Comparison of ENCODE assay signal across 16 cellular contexts in the genomic region with DNA sequence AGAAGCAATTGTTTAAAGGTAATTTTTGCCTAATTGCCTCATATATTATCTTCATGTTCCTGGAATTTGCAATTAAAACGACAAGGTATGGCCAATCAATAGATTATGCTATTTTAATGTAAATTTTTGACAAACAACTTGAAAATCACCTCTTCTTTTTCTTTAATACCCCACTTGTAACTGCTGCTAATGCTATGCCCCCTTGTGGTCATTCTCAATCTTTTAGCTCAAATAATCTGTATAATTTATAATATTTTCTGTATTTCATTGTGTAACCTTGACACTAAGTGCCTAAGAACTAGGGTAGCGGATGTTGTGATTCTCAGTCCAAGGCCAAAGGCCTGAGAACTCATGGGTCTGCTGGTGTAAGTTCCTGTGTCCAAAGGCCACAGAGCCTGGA.
A peak's percentile ranks its signal among the peaks of the same experiment; 100 is the strongest.
DNase-seq lines count a peak whose midpoint lies in the region; ATAC-seq and TF ChIP-seq lines count a peak whose summit lies in the region.
"Had no signal": no experiment of that assay in that cellular context is flagged by ENCODE, and none has a peak within 500 bp of the region (broad histone marks: within the 10 kb centered on the region; RNA-seq: fewer than 3 reads in every experiment).

No MANE protein-coding gene starts in this region.

- no peaks in the 10 kb centered on the region for H3K36me3 ChIP-seq in mammary epithelial cell (ENCODE audit: insufficient read depth, low read length)
- no peaks in the 10 kb centered on the region for H3K36me3 ChIP-seq in osteoblast (ENCODE audit: insufficient read depth, low read length)
- H3K36me3 ChIP-seq: colonic mucosa had no signal

- in situ Hi-C loops in mammary epithelial cell (cut with MboI; ENCODE audit: low sequenced_read_pairs in 2 of 2) = no loop called here

- 17% methylated on average over 2 of the region's 2 CpGs for WGBS in mammary epithelial cell (ENCODE audit: low coverage, missing lambda C conversion rate)

- dilution Hi-C loops in mammary epithelial cell (cut with HindIII; ENCODE audit: low sequenced_read_pairs) = no loop called here

- no peaks in the 10 kb centered on the region for H3K79me2 ChIP-seq in mammary epithelial cell (ENCODE audit: insufficient read depth, low read length)
- H3K79me2 ChIP-seq in osteoblast (ENCODE audit: insufficient read depth, low read length) = no peaks in the 10 kb centered on the region

- ATAC-seq in GM19397 (IDR thresholded peaks at IDR 0.05; ENCODE audit: unreplicated experiment) = no peak
- ATAC-seq: T-cell had no signal

- H3K27me3 ChIP-seq in mammary epithelial cell (ENCODE audit: insufficient read depth, low read length) = no peaks in the 10 kb centered on the region
- no peaks in the 10 kb centered on the region for H3K27me3 ChIP-seq in osteoblast (ENCODE audit: insufficient read depth, low read length)
- H3K27me3 ChIP-seq: colonic mucosa had no signal

- TF ChIP-seq CTCF in mammary epithelial cell (conservative IDR thresholded peaks at IDR 0.05 in 1 of 2, IDR thresholded peaks at IDR 0.05 in 1 of 2; ENCODE audit: extremely low read depth in 1 of 2, insufficient read depth in 1 of 2, low read depth in 1 of 2, low read length in 2 of 2) (peak; percentile 37 to 47), osteoblast (IDR thresholded peaks at IDR 0.05; ENCODE audit: extremely low read depth, low read depth, low read length) (peak; percentile 34)

- BruUV-seq in mammary epithelial cell (replicated peaks; lab: Mats Ljungman, UMichigan) = no TSS peak

- DNase-seq in DMS 273 (lab: John Stamatoyannopoulos, UW; ENCODE audit: unreplicated experiment) (peak; percentile 31), DMS 273 treated with DMSO at 0.1 percent for 48 hours (lab: John Stamatoyannopoulos, UW) (no peak), NAMALWA (ENCODE audit: low spot score) (peak; percentile 27), mammary epithelial cell (no peak), osteoblast (ENCODE audit: insufficient read length, low spot score, missing footprints) (no peak), AG20443 (ENCODE audit: low spot score) (no peak), anterior cingulate cortex (lab: John Stamatoyannopoulos, UW) (no peak)
- DNase-seq: 8988T; activated CD4-positive, alpha-beta T cell treated with anti-CD3 and anti-CD28 coated beads for 1 hour; activated naive CD8-positive, alpha-beta T cell treated with anti-CD3 and anti-CD28 coated beads, Interleukin-2, amount 10 ng/mL, durations not matched to agents 7 days and 5 days; colonic mucosa; NCI-H1930; nucleus accumbens; T-cell had no signal

- H3K4me3 ChIP-seq in mammary epithelial cell (replicated peaks in 1 of 3; ENCODE audit: insufficient read depth in 1 of 3, low read depth in 2 of 3, low read length in 3 of 3) (no peak overlapping the region), osteoblast (ENCODE audit: insufficient read depth, low read length) (no peak overlapping the region)
- H3K4me3 ChIP-seq: colonic mucosa, skin epidermis had no signal

- H4K20me1 ChIP-seq in mammary epithelial cell (ENCODE audit: insufficient read depth, low read length) = no peaks in the 10 kb centered on the region
- H4K20me1 ChIP-seq in osteoblast (ENCODE audit: insufficient read depth, low read length) = no peaks in the 10 kb centered on the region

- H2AFZ ChIP-seq in mammary epithelial cell (ENCODE audit: low read depth, low read length) (no peak overlapping the region), osteoblast (ENCODE audit: low read length) (no peak overlapping the region)

- H3K27ac ChIP-seq in mammary epithelial cell (ENCODE audit: insufficient read depth, low read depth, low read length) (no peak overlapping the region), osteoblast (ENCODE audit: low read depth, low read length) (no peak overlapping the region)
- H3K27ac ChIP-seq: colonic mucosa, skin epidermis had no signal

- CTCF ChIA-PET in mammary epithelial cell (lab: Charles Lee; ENCODE audit: low non-redundant PET) = interaction anchor here (0.7 kb wide), 1 partner anchor 57 kb away, joined by 4 read pairs; no protein-coding TSS in a partner anchor

- H3K4me1 ChIP-seq in mammary epithelial cell (ENCODE audit: insufficient read depth, low read length) (no peaks in the 10 kb centered on the region), osteoblast (ENCODE audit: insufficient read depth, low read length) (no peaks in the 10 kb centered on the region)
- H3K4me1 ChIP-seq: colonic mucosa had no signal

- H3K9me3 ChIP-seq in mammary epithelial cell (replicated peaks; ENCODE audit: insufficient read depth, low read length) = no peaks in the 10 kb centered on the region
- no peaks in the 10 kb centered on the region for H3K9me3 ChIP-seq in osteoblast (ENCODE audit: low read depth, low read length)
- H3K9me3 ChIP-seq: colonic mucosa had no signal

- intact Hi-C loops in mammary epithelial cell (cut with micrococcal nuclease) = loop anchor here (5.0 kb wide), 1 partner anchor 459 kb away; no protein-coding TSS in a partner anchor

- H3K4me2 ChIP-seq in mammary epithelial cell (ENCODE audit: insufficient read depth, low read depth, low read length) (no peak overlapping the region), osteoblast (ENCODE audit: insufficient read depth, low read length) (no peak overlapping the region)

- no peak overlapping the region for H3K9ac ChIP-seq in mammary epithelial cell (ENCODE audit: insufficient read depth, low read length)

Comparison
In these comparisons a context has a peak if more than half of its experiments do, and no peak if none do; other contexts are left out.
1. DNase-seq: peak in DMS 273 (single experiment) and NAMALWA (single experiment); none in DMS 273 treated with DMSO at 0.1 percent for 48 hours (single experiment), mammary epithelial cell (single experiment), osteoblast (single experiment), AG20443 (single experiment) and anterior cingulate cortex (0 of 58).